ENCODE assay signal across 9 cellular contexts in the genomic region with DNA sequence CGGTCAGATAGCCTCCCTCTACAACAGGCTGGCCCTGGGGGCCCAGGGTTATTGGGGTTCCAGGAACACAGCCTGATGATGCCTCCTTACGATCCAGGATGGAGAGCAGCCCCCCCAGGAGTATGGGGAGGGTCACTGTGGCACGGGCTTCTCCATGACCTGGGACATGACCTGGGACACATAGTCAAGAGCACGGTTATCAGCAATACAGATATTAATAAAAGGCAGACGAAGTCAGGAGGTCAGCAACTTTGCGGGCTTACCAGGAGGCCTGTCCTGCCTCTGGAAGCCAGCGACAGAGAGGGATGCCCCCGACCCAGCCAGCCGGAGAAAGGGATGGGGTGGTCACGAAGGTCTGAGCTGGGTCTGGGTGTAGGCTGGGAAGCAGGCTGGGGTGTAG. TPM values are rescaled to one million over a fixed set of nuclear protein-coding genes. Genes with fewer than 3 reads are reported as not detected.
DNase-seq lines count a peak whose midpoint lies in the region; ATAC-seq, FAIRE-seq and TF ChIP-seq lines count a peak whose summit lies in the region.
"Had no signal": no experiment of that assay in that cellular context is flagged by ENCODE, and none has a peak within 500 bp of the region (broad histone marks: within the 10 kb centered on the region; RNA-seq: fewer than 3 reads in every experiment).

No MANE protein-coding gene starts in this region.

- peak overlapping the region; percentile 97 for H3K4me2 ChIP-seq in GM23338

- H3K27ac Mint-ChIP-seq in GM23338, result peak overlapping the region; percentile 96
- peak overlapping the region; percentile 98 to 99 for H3K27ac Mint-ChIP-seq in T-cell

- H3K79me2 ChIP-seq in GM23338 (replicated peaks; ENCODE audit: insufficient read depth), result peaks cover 19% of the 10 kb centered on the region

- 9 to 10% (median 10%) methylated on average over 10 of the region's 10 CpGs for WGBS in small intestine, 3 donors

- DNase-seq in GM23338 (ENCODE audit: low spot score) (no peak), T-cell (no peak), foreskin keratinocyte (no peak), small intestine (no peak), DMS153 treated with DMSO at 0.1 percent for 48 hours (lab: John Stamatoyannopoulos, UW; ENCODE audit: unreplicated experiment) (no peak), NCI-H1930 (lab: John Stamatoyannopoulos, UW) (no peak)
- DNase-seq in activated CD4-positive, CD25-positive, alpha-beta regulatory T cell treated with anti-CD3 and anti-CD28 coated beads, Interleukin-2, amount 50 U/mL, for 72 hours, result no peak
- DNase-seq in stimulated activated CD4-positive, alpha-beta T cell treated with anti-CD3 and anti-CD28 coated beads, Interleukin-4, amount 100 ng/mL, for 1 hour, result no peak

- H3K27me3 ChIP-seq in GM23338 (ENCODE audit: insufficient read depth) (no peaks in the 10 kb centered on the region), foreskin keratinocyte (no peaks in the 10 kb centered on the region), small intestine (ENCODE audit: control insufficient read depth in 2 of 2, insufficient read depth in 2 of 2, low read length in 2 of 2) (no peaks in the 10 kb centered on the region)

- H3F3A ChIP-seq in GM23338 (replicated peaks; ENCODE audit: low read depth), result peaks cover 36% of the 10 kb centered on the region

- H2AFZ ChIP-seq in GM23338, result no peak overlapping the region

- peaks cover 37% of the 10 kb centered on the region for H3K27me3 Mint-ChIP-seq in GM23338 (ENCODE audit: insufficient read depth, low read depth, poor library complexity)
- no peaks in the 10 kb centered on the region for H3K27me3 Mint-ChIP-seq in T-cell

- POLR2A ChIA-PET in T-cell (lab: Charles Lee), result no interaction called here

- H3K4me3 Mint-ChIP-seq in GM23338, result peak overlapping the region; percentile 86
- H3K4me3 Mint-ChIP-seq in T-cell, result peak overlapping the region; percentile 90 to 95 (median 93)

- no peak for FAIRE-seq in small intestine (lab: Jason Lieb, UNC)

- ATAC-seq in GM23338, result no peak; the same call in 2 of the 3 replicates
- no peak for ATAC-seq in T-cell (replicated peaks in 1 of 4)
- no peak for ATAC-seq in foreskin keratinocyte

- H3K36me3 ChIP-seq in GM23338 (ENCODE audit: insufficient read depth), result peaks cover 8% of the 10 kb centered on the region
- H3K36me3 ChIP-seq in small intestine (ENCODE audit: control insufficient read depth in 2 of 2, insufficient read depth in 2 of 2, low read length in 2 of 2), result peaks cover 9 to 15% of the 10 kb centered on the region in 2 donors

- CTCF ChIA-PET in T-cell (lab: Charles Lee), result interaction anchor here in 1 of 2 donors (3.4 kb wide), 1 partner anchor 132 kb away, joined by 19 read pairs; no protein-coding TSS in a partner anchor

- H3K9me2 ChIP-seq in GM23338 (ENCODE audit: insufficient read depth), result no peaks in the 10 kb centered on the region

- 0 out of 2 replicates have a peak, but pooled peaks cover 14% of the 10 kb centered on the region for H4K20me1 ChIP-seq in GM23338 (replicated peaks; ENCODE audit: insufficient read depth)

- peaks cover 39% of the 10 kb centered on the region for H3K36me3 Mint-ChIP-seq in GM23338 (ENCODE audit: low read depth)
- peaks cover 24% of the 10 kb centered on the region for H3K36me3 Mint-ChIP-seq in T-cell

- H3K9me3 Mint-ChIP-seq in GM23338 (no peaks in the 10 kb centered on the region; the same call in 2 of the 3 replicates), T-cell (no peaks in the 10 kb centered on the region)

- H3K27ac ChIP-seq in GM23338 (ENCODE audit: low read depth) (peak overlapping the region; percentile 80), foreskin keratinocyte (peak overlapping the region; percentile 49), small intestine (ENCODE audit: low read depth in 1 of 2, low read length in 1 of 2) (peak overlapping the region; percentile 82 to 96)

- H3K4me1 ChIP-seq in GM23338 (ENCODE audit: insufficient read depth), result peaks cover 11% of the 10 kb centered on the region; the same call in 1 of the 2 replicates
- H3K4me1 ChIP-seq in foreskin keratinocyte, result peaks cover 24% of the 10 kb centered on the region
- H3K4me1 ChIP-seq in small intestine (ENCODE audit: control insufficient read depth in 2 of 2, insufficient read depth in 1 of 2, low read depth in 1 of 2, low read length in 1 of 2), result no peaks in the 10 kb centered on the region

- TF ChIP-seq CTCF in GM23338 (conservative IDR thresholded peaks at IDR 0.05; ENCODE audit: low read depth in 2 of 2), result no peak
- no peak for TF ChIP-seq CTCF in foreskin keratinocyte (conservative IDR thresholded peaks at IDR 0.05)

- H3K4me3 ChIP-seq in GM23338 (peak overlapping the region; percentile 83), small intestine (ENCODE audit: low read depth in 1 of 2, low read length in 2 of 2) (peak overlapping the region; percentile 39 to 73)

- H3K9me3 ChIP-seq in small intestine (ENCODE audit: control insufficient read depth, low read depth), result no peaks in the 10 kb centered on the region

- H3K4me1 Mint-ChIP-seq in GM23338, result peaks cover 11% of the 10 kb centered on the region; the same call in 2 of the 3 replicates
- peaks cover 19 to 31% (median 29%) of the 10 kb centered on the region in 3 donors for H3K4me1 Mint-ChIP-seq in T-cell

TF ChIP-seq in GM23338, 12 proteins besides CTCF, POLR2A, EP300 and RAD21:
- TF ChIP-seq ZNF331 (CRISPR knock-in tag; IDR thresholded peaks at IDR 0.05; ENCODE audit: low read depth), result no peak
- no peak for TF ChIP-seq ZNF114 (CRISPR knock-in tag; IDR thresholded peaks at IDR 0.05)
- TF ChIP-seq, protein P1, sequence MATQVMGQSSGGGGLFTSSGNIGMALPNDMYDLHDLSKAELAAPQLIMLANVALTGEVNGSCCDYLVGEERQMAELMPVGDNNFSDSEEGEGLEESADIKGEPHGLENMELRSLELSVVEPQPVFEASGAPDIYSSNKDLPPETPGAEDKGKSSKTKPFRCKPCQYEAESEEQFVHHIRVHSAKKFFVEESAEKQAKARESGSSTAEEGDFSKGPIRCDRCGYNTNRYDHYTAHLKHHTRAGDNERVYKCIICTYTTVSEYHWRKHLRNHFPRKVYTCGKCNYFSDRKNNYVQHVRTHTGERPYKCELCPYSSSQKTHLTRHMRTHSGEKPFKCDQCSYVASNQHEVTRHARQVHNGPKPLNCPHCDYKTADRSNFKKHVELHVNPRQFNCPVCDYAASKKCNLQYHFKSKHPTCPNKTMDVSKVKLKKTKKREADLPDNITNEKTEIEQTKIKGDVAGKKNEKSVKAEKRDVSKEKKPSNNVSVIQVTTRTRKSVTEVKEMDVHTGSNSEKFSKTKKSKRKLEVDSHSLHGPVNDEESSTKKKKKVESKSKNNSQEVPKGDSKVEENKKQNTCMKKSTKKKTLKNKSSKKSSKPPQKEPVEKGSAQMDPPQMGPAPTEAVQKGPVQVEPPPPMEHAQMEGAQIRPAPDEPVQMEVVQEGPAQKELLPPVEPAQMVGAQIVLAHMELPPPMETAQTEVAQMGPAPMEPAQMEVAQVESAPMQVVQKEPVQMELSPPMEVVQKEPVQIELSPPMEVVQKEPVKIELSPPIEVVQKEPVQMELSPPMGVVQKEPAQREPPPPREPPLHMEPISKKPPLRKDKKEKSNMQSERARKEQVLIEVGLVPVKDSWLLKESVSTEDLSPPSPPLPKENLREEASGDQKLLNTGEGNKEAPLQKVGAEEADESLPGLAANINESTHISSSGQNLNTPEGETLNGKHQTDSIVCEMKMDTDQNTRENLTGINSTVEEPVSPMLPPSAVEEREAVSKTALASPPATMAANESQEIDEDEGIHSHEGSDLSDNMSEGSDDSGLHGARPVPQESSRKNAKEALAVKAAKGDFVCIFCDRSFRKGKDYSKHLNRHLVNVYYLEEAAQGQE (IDR thresholded peaks at IDR 0.05; ENCODE audit: unreplicated experiment), result no peak
- no peak for TF ChIP-seq CREB1 (CRISPR knock-in tag; IDR thresholded peaks at IDR 0.05; ENCODE audit: low read depth)
- no peak for TF ChIP-seq NANOG (IDR thresholded peaks at IDR 0.05; ENCODE audit: borderline replicate concordance)
- no peak for TF ChIP-seq STAT1 (IDR thresholded peaks at IDR 0.05; ENCODE audit: unreplicated experiment)

RNA-seq across cellular contexts. Expression of a gene that starts 0.8 kb away (rescaled TPM):
- 10.5 and 14.6 TPM in 2 replicates for total RNA-seq in GM23338 (2014; rRNA removed; shearing (Covaris generic))
- 25.4 and 31.6 TPM in 2 replicates for polyA plus RNA-seq in GM23338 (2016; fragmentation: Nextera tagmentation; extraction: Ambion mirVana)
- total RNA-seq in T-cell, result 10 to 100 TPM; 59.5 to 95.5 (median 72.0) TPM
- 31.6 and 48.2 TPM in 2 replicates for total RNA-seq in foreskin keratinocyte
- polyA plus RNA-seq in foreskin keratinocyte, result 85.2 and 112 TPM in 2 replicates
- 10 to 100 TPM; 28.4 to 88.8 (median 57.8) TPM for polyA plus RNA-seq in small intestine

RNA-seq across cellular contexts. Expression of a gene that starts 7.4 kb away (rescaled TPM):
- 149 and 152 TPM in 2 replicates for total RNA-seq in GM23338 (2014; rRNA removed; shearing (Covaris generic))
- polyA plus RNA-seq in GM23338 (2016; fragmentation: Nextera tagmentation; extraction: Ambion mirVana) (215 and 220 TPM in 2 replicates), foreskin keratinocyte (487 and 547 TPM in 2 replicates), small intestine (100 to 1,000 TPM; 255 to 394 (median 313) TPM)
- total RNA-seq in T-cell (10 to 100 TPM; 43.8 to 70.7 (median 69.6) TPM), foreskin keratinocyte (388 and 438 TPM in 2 replicates)

RNA-seq across cellular contexts. Expression of a gene that starts 15.1 kb away (rescaled TPM):
- total RNA-seq in GM23338 (2014; rRNA removed; shearing (Covaris generic)), result 0.10 TPM in 1 of 2 replicates, not detected in the other
- polyA plus RNA-seq in GM23338 (2016; fragmentation: Nextera tagmentation; extraction: Ambion mirVana) (not detected in 2 replicates), foreskin keratinocyte (2.3 and 3.1 TPM in 2 replicates), small intestine (under 1 TPM in 1 of 3 donors, not detected in 2; 0.27 TPM)
- total RNA-seq in T-cell (under 1 TPM in 1 of 5 donors, not detected in 4; 0.15 TPM), foreskin keratinocyte (2.6 and 3.0 TPM in 2 replicates)
- total RNA-seq: pulmonary artery endothelial cell had no signal

RNA-seq across cellular contexts. Expression of a gene that starts 50.6 kb away (rescaled TPM):
- 24.5 and 27.3 TPM in 2 replicates for total RNA-seq in GM23338 (2014; rRNA removed; shearing (Covaris generic))
- polyA plus RNA-seq in GM23338 (2016; fragmentation: Nextera tagmentation; extraction: Ambion mirVana), result 1.8 and 2.0 TPM in 2 replicates
- under 1 TPM in 3 of 5 donors, not detected in 2; 0.15 to 0.49 (median 0.16) TPM for total RNA-seq in T-cell
- total RNA-seq in foreskin keratinocyte, result 0.03 and 0.04 TPM in 2 replicates
- 0.03 TPM in 2 replicates for polyA plus RNA-seq in foreskin keratinocyte
- 1 to 10 TPM in 1 of 3 donors, under 1 TPM in 2; 0.54 to 1.3 (median 0.67) TPM for polyA plus RNA-seq in small intestine
